In the genomic region with DNA sequence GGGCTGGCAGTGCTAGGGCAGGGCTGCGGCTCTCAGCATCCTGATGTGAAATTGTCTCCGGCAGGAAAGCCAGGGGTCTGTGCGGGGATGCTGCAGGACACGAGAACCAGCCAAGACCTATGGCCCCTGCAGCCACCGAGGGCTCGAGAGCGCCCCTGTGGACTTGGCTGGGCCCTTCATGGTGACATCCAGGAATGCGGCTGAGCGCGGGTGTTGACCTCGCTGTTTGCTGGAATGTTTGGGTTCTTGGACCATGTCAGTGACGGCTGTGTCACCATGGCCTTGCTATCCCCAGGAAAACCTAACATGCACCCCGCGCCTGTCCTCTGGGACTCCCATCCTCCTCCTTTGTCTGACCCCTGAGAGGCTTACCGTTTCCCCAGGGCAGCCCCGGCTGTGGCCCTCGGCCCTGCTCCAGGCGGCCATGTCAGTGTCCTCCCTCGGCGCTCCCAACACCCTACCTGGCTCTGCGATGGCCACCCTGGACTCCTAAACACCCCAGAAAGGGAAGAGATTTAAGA, we compare ENCODE assay signal across 19 cellular contexts. TPM values are rescaled to one million over a fixed set of nuclear protein-coding genes. Genes with fewer than 3 reads are reported as not detected.
DNase-seq lines count a peak whose midpoint lies in the region; ATAC-seq, FAIRE-seq and TF ChIP-seq lines count a peak whose summit lies in the region.
"Had no signal": no experiment of that assay in that cellular context is flagged by ENCODE, and none has a peak within 500 bp of the region (broad histone marks: within the 10 kb centered on the region; RNA-seq: fewer than 3 reads in every experiment).

No MANE protein-coding gene starts in this region.

- H3K79me2 ChIP-seq in HepG2 (ENCODE audit: insufficient read depth, low read length) = no peaks in the 10 kb centered on the region

- intact Hi-C loops in HepG2 (cut with micrococcal nuclease; ENCODE audit: unreplicated experiment) (no loop called here), right lobe of liver (cut with DNase I) (no loop called here), posterior vena cava (cut with DNase I) (no loop called here)

- H3K27ac ChIP-seq in HepG2 (ENCODE audit: extremely low read length, insufficient read depth, low read length) = no peak overlapping the region
- no peak overlapping the region for H3K27ac ChIP-seq in right lobe of liver
- H3K27ac ChIP-seq: 22Rv1, HL-60 had no signal

- in situ Hi-C loops in HepG2 (cut with HindIII; ENCODE audit: extremely low pct_ligation_motif_present, low pct_unique_long_range_greater_than_20kb) = loop anchor here (25.0 kb wide), 1 partner anchor 148 kb away; no protein-coding TSS in a partner anchor

- H3K4me1 ChIP-seq in HepG2 (ENCODE audit: insufficient read depth, low read length) = peaks cover 5% of the 10 kb centered on the region; the same call in 1 of the 2 replicates
- H3K4me1 ChIP-seq in right lobe of liver = no peaks in the 10 kb centered on the region

- no peak for TF ChIP-seq POLR2A in HepG2 (IDR thresholded peaks at IDR 0.05; ENCODE audit: insufficient read depth in 1 of 2, low read depth in 2 of 2, low read length in 2 of 2)
- TF ChIP-seq POLR2A in right lobe of liver (IDR thresholded peaks at IDR 0.05) = no peak

- POLR2A ChIA-PET in HepG2 (lab: Yijun Ruan, JAX) = no interaction called here

- H3K9me3 ChIP-seq in HepG2 (ENCODE audit: low read length) (no peaks in the 10 kb centered on the region), right lobe of liver (no peaks in the 10 kb centered on the region)

- no peak overlapping the region for H3K9ac ChIP-seq in HepG2 (ENCODE audit: insufficient read depth, low read depth, low read length)

- DNase-seq in activated CD4-positive, CD25-positive, alpha-beta regulatory T cell treated with anti-CD3 and anti-CD28 coated beads, Interleukin-2, amount 50 U/mL, for 72 hours = peak; percentile 15
- DNase-seq in HepG2 (ENCODE audit: low spot score) (no peak), right lobe of liver (no peak), posterior vena cava (ENCODE audit: low spot score) (peak; percentile 69), foreskin melanocyte (no peak)
- DNase-seq: CD8-positive, alpha-beta T cell; COR-L47; DMS153; DMS79 treated with DMSO at 0.1 percent for 48 hours; EL had no signal

- H3K27me3 ChIP-seq in HepG2 (ENCODE audit: control insufficient read depth in 1 of 2, insufficient read depth in 2 of 2, low read length in 2 of 2) (peaks cover 2 to 7% of the 10 kb centered on the region in 2 experiments; a peak in 2 of 5 replicates), right lobe of liver (no peaks in the 10 kb centered on the region)

- TF ChIP-seq EP300 in HepG2 (IDR thresholded peaks at IDR 0.05; ENCODE audit: low read depth in 2 of 2, low read length in 2 of 2) = no peak
- no peak for TF ChIP-seq EP300 in HepG2 (CRISPR knock-in tag; IDR thresholded peaks at IDR 0.05; ENCODE audit: borderline replicate concordance)

- no peaks in the 10 kb centered on the region for H3K36me3 ChIP-seq in HepG2 (replicated peaks in 1 of 2; ENCODE audit: control insufficient read depth in 1 of 2, insufficient read depth in 2 of 2, low read length in 2 of 2)
- H3K36me3 ChIP-seq in right lobe of liver = no peaks in the 10 kb centered on the region

- FAIRE-seq in HepG2 (lab: Jason Lieb, UNC) = no peak
- FAIRE-seq: D721Med, G401.6, GM12892, H1 had no signal

- no peak overlapping the region for H2AFZ ChIP-seq in HepG2 (ENCODE audit: low read length)

- TF ChIP-seq CTCF in HepG2 (CRISPR knock-in tag; IDR thresholded peaks at IDR 0.05) (no peak), right lobe of liver (IDR thresholded peaks at IDR 0.05) (no peak)

- H3K4me3 ChIP-seq in HepG2 (replicated peaks in 1 of 3; ENCODE audit: insufficient read depth in 1 of 3, low read depth in 2 of 3, low read length in 3 of 3) (no peak overlapping the region), right lobe of liver (no peak overlapping the region)

- ATAC-seq in activated CD4-positive, CD25-positive, alpha-beta regulatory T cell treated with anti-CD3 and anti-CD28 coated beads, Interleukin-2, amount 50 U/mL, for 24 hours = no peak
- ATAC-seq in HepG2 = no peak
- no peak for ATAC-seq in right lobe of liver
- ATAC-seq in GM18861 (IDR thresholded peaks at IDR 0.05; ENCODE audit: unreplicated experiment) = no peak
- ATAC-seq: CD8-positive, alpha-beta T cell; HCT116 had no signal

- peaks cover 3% of the 10 kb centered on the region; the same call in 1 of the 2 replicates for H4K20me1 ChIP-seq in HepG2 (ENCODE audit: insufficient read depth, low read length)

- WGBS in HepG2 (ENCODE audit: low lambda C conversion rate) = 76% methylated on average over 10 of the region's 21 CpGs
- WGBS in right lobe of liver (ENCODE audit: insufficient coverage, low coverage, low lambda C conversion rate, missing lambda C conversion rate) = 89% methylated on average over 6 of the region's 21 CpGs

- H3K4me2 ChIP-seq in HepG2 (ENCODE audit: low read depth, low read length) = no peak overlapping the region

- BruUV-seq in HepG2 (replicated peaks; lab: Mats Ljungman, UMichigan) = no TSS peak

- CTCF ChIA-PET in HepG2 (lab: Yijun Ruan, JAX; ENCODE audit: low intra/inter-chr PET ratio, low total read pairs) = no interaction called here

- no peak for TF ChIP-seq RAD21 in HepG2 (CRISPR knock-in tag; IDR thresholded peaks at IDR 0.05)

RNA-seq across cellular contexts. Expression of a gene that starts 14.3 kb away (rescaled TPM):
- 31.4 and 43.4 TPM in 2 replicates for total RNA-seq in HepG2 (2016; rRNA removed; fragmentation: Illumina TruSeq; extraction: Trizol)
- 9.1 and 10.6 TPM in 2 replicates for total RNA-seq in HepG2 (2016; cell fraction: cytosol; rRNA removed; fragmentation: Illumina TruSeq; extraction: Trizol; ENCODE audit: low read depth)
- 30.8 and 45.5 TPM in 2 replicates for total RNA-seq in HepG2 (2016; cell fraction: insoluble cytoplasmic fraction; rRNA removed; fragmentation: Illumina TruSeq; extraction: Trizol)
- 23.1 and 25.3 TPM in 2 replicates for total RNA-seq in HepG2 (2016; cell fraction: membrane; rRNA removed; fragmentation: Illumina TruSeq; extraction: Trizol)
- 12.4 and 14.4 TPM in 2 replicates for total RNA-seq in HepG2 (2016; cell fraction: nucleus; rRNA removed; fragmentation: Illumina TruSeq; extraction: Trizol)
- polyA plus RNA-seq in HepG2 (2011; rRNA removed) = 18.7 and 21.6 TPM in 2 replicates
- polyA plus RNA-seq in HepG2 (2011; cell fraction: cytosol; rRNA removed) = 19.8 and 22.2 TPM in 2 replicates
- polyA plus RNA-seq in HepG2 (2011; cell fraction: nucleus; rRNA removed) = 12.8 and 14.0 TPM in 2 replicates
- 13.3 and 16.8 TPM in 2 replicates for polyA plus RNA-seq in HepG2 (2012)
- polyA plus RNA-seq in HepG2 (2016; cell fraction: cytosol; fragmentation: Illumina TruSeq; extraction: Trizol; ENCODE audit: low read depth) = 4.2 and 5.1 TPM in 2 replicates
- polyA plus RNA-seq in HepG2 (2016; cell fraction: insoluble cytoplasmic fraction; fragmentation: Illumina TruSeq; extraction: Trizol; ENCODE audit: low read depth) = 37.9 and 38.1 TPM in 2 replicates
- polyA plus RNA-seq in HepG2 (2016; cell fraction: membrane; fragmentation: Illumina TruSeq; extraction: Trizol; ENCODE audit: low read depth) = 11.1 and 13.7 TPM in 2 replicates
- polyA plus RNA-seq in HepG2 (2016; cell fraction: nucleus; fragmentation: Illumina TruSeq; extraction: Trizol; ENCODE audit: insufficient read depth, low read depth) = 24.6 and 27.6 TPM in 2 replicates
- 23.0 and 28.7 TPM in 2 replicates for polyA minus RNA-seq in HepG2 (2011; rRNA and poly(A)+ RNA removed; ENCODE audit: low replicate concordance)
- 11.2 and 12.0 TPM in 2 replicates for polyA minus RNA-seq in HepG2 (2011; cell fraction: cytosol; rRNA and poly(A)+ RNA removed)
- polyA minus RNA-seq in HepG2 (2011; cell fraction: nucleus; rRNA and poly(A)+ RNA removed) = 6.7 and 8.5 TPM in 2 replicates
- total RNA-seq in right lobe of liver = 10 to 100 TPM in 5 of 6 experiments, 1 to 10 TPM in 1; 9.7 to 20.9 (median 11.1) TPM
- 10 to 100 TPM; 18.7 to 20.4 TPM for total RNA-seq in posterior vena cava

RNA-seq across cellular contexts. Expression of a gene that starts 57.1 kb away (rescaled TPM):
- total RNA-seq in HepG2 (2016; rRNA removed; fragmentation: Illumina TruSeq; extraction: Trizol) (8.7 and 9.3 TPM in 2 replicates), right lobe of liver (1 to 10 TPM; 2.0 to 3.5 (median 2.9) TPM), posterior vena cava (1 to 10 TPM; 4.8 to 5.2 TPM)
- total RNA-seq in HepG2 (2016; cell fraction: cytosol; rRNA removed; fragmentation: Illumina TruSeq; extraction: Trizol; ENCODE audit: low read depth) = 1.4 and 1.6 TPM in 2 replicates
- total RNA-seq in HepG2 (2016; cell fraction: insoluble cytoplasmic fraction; rRNA removed; fragmentation: Illumina TruSeq; extraction: Trizol) = 8.7 and 9.2 TPM in 2 replicates
- 4.1 and 4.7 TPM in 2 replicates for total RNA-seq in HepG2 (2016; cell fraction: membrane; rRNA removed; fragmentation: Illumina TruSeq; extraction: Trizol)
- 5.0 and 6.1 TPM in 2 replicates for total RNA-seq in HepG2 (2016; cell fraction: nucleus; rRNA removed; fragmentation: Illumina TruSeq; extraction: Trizol)
- polyA plus RNA-seq in HepG2 (2011; rRNA removed) = 4.6 and 4.8 TPM in 2 replicates
- 3.6 and 3.7 TPM in 2 replicates for polyA plus RNA-seq in HepG2 (2011; cell fraction: cytosol; rRNA removed)
- polyA plus RNA-seq in HepG2 (2011; cell fraction: nucleus; rRNA removed) = 7.8 and 8.5 TPM in 2 replicates
- 3.3 and 3.7 TPM in 2 replicates for polyA plus RNA-seq in HepG2 (2012)
- 0.69 and 0.75 TPM in 2 replicates for polyA plus RNA-seq in HepG2 (2016; cell fraction: cytosol; fragmentation: Illumina TruSeq; extraction: Trizol; ENCODE audit: low read depth)
- polyA plus RNA-seq in HepG2 (2016; cell fraction: insoluble cytoplasmic fraction; fragmentation: Illumina TruSeq; extraction: Trizol; ENCODE audit: low read depth) = 6.4 and 7.8 TPM in 2 replicates
- polyA plus RNA-seq in HepG2 (2016; cell fraction: membrane; fragmentation: Illumina TruSeq; extraction: Trizol; ENCODE audit: low read depth) = 1.5 and 1.9 TPM in 2 replicates
- polyA plus RNA-seq in HepG2 (2016; cell fraction: nucleus; fragmentation: Illumina TruSeq; extraction: Trizol; ENCODE audit: insufficient read depth, low read depth) = 17.0 and 22.7 TPM in 2 replicates
- polyA minus RNA-seq in HepG2 (2011; rRNA and poly(A)+ RNA removed; ENCODE audit: low replicate concordance) = 3.1 and 7.0 TPM in 2 replicates
- polyA minus RNA-seq in HepG2 (2011; cell fraction: cytosol; rRNA and poly(A)+ RNA removed) = 1.3 and 2.0 TPM in 2 replicates
- polyA minus RNA-seq in HepG2 (2011; cell fraction: nucleus; rRNA and poly(A)+ RNA removed) = 2.4 and 3.9 TPM in 2 replicates

RNA-seq across cellular contexts. Expression of a gene that starts 57.4 kb away (rescaled TPM):
- total RNA-seq in HepG2 (2016; rRNA removed; fragmentation: Illumina TruSeq; extraction: Trizol) (20.4 and 33.8 TPM in 2 replicates), right lobe of liver (10 to 100 TPM; 16.7 to 36.4 (median 26.6) TPM), posterior vena cava (10 to 100 TPM; 40.1 to 57.9 TPM)
- total RNA-seq in HepG2 (2016; cell fraction: cytosol; rRNA removed; fragmentation: Illumina TruSeq; extraction: Trizol; ENCODE audit: low read depth) = 4.7 and 5.7 TPM in 2 replicates
- 17.2 and 21.3 TPM in 2 replicates for total RNA-seq in HepG2 (2016; cell fraction: insoluble cytoplasmic fraction; rRNA removed; fragmentation: Illumina TruSeq; extraction: Trizol)
- total RNA-seq in HepG2 (2016; cell fraction: membrane; rRNA removed; fragmentation: Illumina TruSeq; extraction: Trizol) = 17.1 and 18.2 TPM in 2 replicates
- total RNA-seq in HepG2 (2016; cell fraction: nucleus; rRNA removed; fragmentation: Illumina TruSeq; extraction: Trizol) = 17.8 and 20.6 TPM in 2 replicates
- polyA plus RNA-seq in HepG2 (2011; rRNA removed) = 19.0 and 30.1 TPM in 2 replicates
- polyA plus RNA-seq in HepG2 (2011; cell fraction: cytosol; rRNA removed) = 11.3 and 14.0 TPM in 2 replicates
- polyA plus RNA-seq in HepG2 (2011; cell fraction: nucleus; rRNA removed) = 34.2 TPM in 2 replicates
- 18.2 and 19.8 TPM in 2 replicates for polyA plus RNA-seq in HepG2 (2012)
- 5.7 and 6.7 TPM in 2 replicates for polyA plus RNA-seq in HepG2 (2016; cell fraction: cytosol; fragmentation: Illumina TruSeq; extraction: Trizol; ENCODE audit: low read depth)
- 33.6 and 43.4 TPM in 2 replicates for polyA plus RNA-seq in HepG2 (2016; cell fraction: insoluble cytoplasmic fraction; fragmentation: Illumina TruSeq; extraction: Trizol; ENCODE audit: low read depth)
- 16.8 and 19.5 TPM in 2 replicates for polyA plus RNA-seq in HepG2 (2016; cell fraction: membrane; fragmentation: Illumina TruSeq; extraction: Trizol; ENCODE audit: low read depth)
- 33.5 and 33.9 TPM in 2 replicates for polyA plus RNA-seq in HepG2 (2016; cell fraction: nucleus; fragmentation: Illumina TruSeq; extraction: Trizol; ENCODE audit: insufficient read depth, low read depth)
- 21.1 and 36.0 TPM in 2 replicates for polyA minus RNA-seq in HepG2 (2011; rRNA and poly(A)+ RNA removed; ENCODE audit: low replicate concordance)
- 17.0 and 22.2 TPM in 2 replicates for polyA minus RNA-seq in HepG2 (2011; cell fraction: cytosol; rRNA and poly(A)+ RNA removed)
- 32.4 and 38.9 TPM in 2 replicates for polyA minus RNA-seq in HepG2 (2011; cell fraction: nucleus; rRNA and poly(A)+ RNA removed)

Comparison
In these comparisons a context has a peak if more than half of its experiments do, and no peak if none do; other contexts are left out.
1. DNase-seq: peak in activated CD4-positive, CD25-positive, alpha-beta regulatory T cell treated with anti-CD3 and anti-CD28 coated beads, Interleukin-2, amount 50 U/mL, for 72 hours (single experiment) and posterior vena cava (single experiment); none in HepG2 (single experiment), right lobe of liver (0 of 3) and foreskin melanocyte (single experiment).